Comparison of ENCODE assay signal across 36 cellular contexts in the genomic region with DNA sequence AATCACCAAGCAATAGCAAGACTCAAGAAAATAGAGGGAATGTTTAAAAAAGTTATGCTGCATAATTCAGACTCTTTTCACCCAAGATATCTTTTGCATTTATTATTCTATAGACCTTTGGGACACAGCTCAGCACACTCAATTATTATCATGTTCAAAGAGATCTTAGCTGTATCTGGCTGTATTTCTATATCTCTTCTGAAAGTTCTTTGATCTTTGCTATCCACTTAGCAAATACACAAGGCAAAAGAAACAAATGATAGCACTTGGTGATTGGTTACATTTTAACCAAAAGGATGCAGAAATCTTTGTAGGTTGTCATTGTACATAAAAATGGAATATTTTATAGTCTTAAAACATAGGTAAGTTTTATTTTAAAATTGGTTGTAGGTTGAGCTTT. TPM values are rescaled to one million over a fixed set of nuclear protein-coding genes. Genes with fewer than 3 reads are reported as not detected.
"Had no signal": no experiment of that assay in that cellular context is flagged by ENCODE, and none has a peak within 500 bp of the region (broad histone marks: within the 10 kb centered on the region; RNA-seq: fewer than 3 reads in every experiment).

No MANE protein-coding gene starts in this region.

- H3K36me3 Mint-ChIP-seq: activated naive CD8-positive, alpha-beta T cell treated with anti-CD3 and anti-CD28 coated beads for 36 hours; mesothelial cell of epicardium; naive thymus-derived CD4-positive, alpha-beta T cell had no signal

- H3K4me1 Mint-ChIP-seq: activated naive CD8-positive, alpha-beta T cell treated with anti-CD3 and anti-CD28 coated beads for 36 hours had no signal

- H3K27ac Mint-ChIP-seq: activated naive CD4-positive, alpha-beta T cell treated with anti-CD3 and anti-CD28 coated beads for 36 hours; activated naive CD8-positive, alpha-beta T cell treated with anti-CD3 and anti-CD28 coated beads for 36 hours; mesothelial cell of epicardium; naive thymus-derived CD4-positive, alpha-beta T cell had no signal

- H3K4me1 ChIP-seq: adrenal gland, spleen, testis had no signal

- H3K36me3 ChIP-seq: adrenal gland, cardiac muscle cell, colonic mucosa, esophagus squamous epithelium, heart right ventricle, spleen, transverse colon had no signal

- ATAC-seq: activated CD4-positive, CD25-positive, alpha-beta regulatory T cell treated with anti-CD3 and anti-CD28 coated beads, Interleukin-2, amount 50 U/mL, for 24 hours; body of pancreas; heart right ventricle; left ventricle myocardium superior; naive thymus-derived CD4-positive, alpha-beta T cell; right cardiac atrium had no signal

- H3K9me3 Mint-ChIP-seq: activated naive CD4-positive, alpha-beta T cell treated with anti-CD3 and anti-CD28 coated beads for 36 hours had no signal

- H3K4me3 ChIP-seq: adrenal gland, body of pancreas, cardiac muscle cell, colonic mucosa, esophagus squamous epithelium, heart right ventricle, spleen, testis, transverse colon had no signal

- H3K9me3 ChIP-seq: adrenal gland, body of pancreas, colonic mucosa, esophagus squamous epithelium, testis, transverse colon had no signal

- DNase-seq: activated CD4-positive, alpha-beta T cell treated with anti-CD3 and anti-CD28 coated beads for 48 hours; activated CD4-positive, alpha-beta T cell treated with anti-CD3 and anti-CD28 coated beads, Interleukin-2, amount 50 U/mL, for 48 hours; activated CD8-positive, alpha-beta memory T cell treated with anti-CD3 and anti-CD28 coated beads for 24 hours; activated effector memory CD4-positive, alpha-beta T cell treated with Interleukin-2 at 50 U/mL for 16 hours; activated naive CD4-positive, alpha-beta T cell treated with anti-CD3 and anti-CD28 coated beads for 36 hours; activated naive CD8-positive, alpha-beta T cell treated with anti-CD3 and anti-CD28 coated beads for 36 hours; adrenal gland; aorta; body of pancreas; cerebellar nuclear complex; effector CD8-positive, alpha-beta T cell; esophagus squamous epithelium; foreskin melanocyte; heart right ventricle; kidney glomerular epithelial cell; left ventricle myocardium superior; mammary epithelial cell; naive thymus-derived CD4-positive, alpha-beta T cell; nucleus accumbens; posterior cingulate gyrus; right cardiac atrium; spleen; stimulated activated naive CD4-positive, alpha-beta T cell; T-helper 1 cell; testis had no signal

- H3K27ac ChIP-seq: adrenal gland, cardiac muscle cell, colonic mucosa, epithelial cell of prostate, esophagus squamous epithelium, heart right ventricle, spleen, testis had no signal

- H3K27me3 Mint-ChIP-seq: activated naive CD8-positive, alpha-beta T cell treated with anti-CD3 and anti-CD28 coated beads for 36 hours had no signal

- H3K4me3 Mint-ChIP-seq: activated naive CD4-positive, alpha-beta T cell treated with anti-CD3 and anti-CD28 coated beads for 36 hours; activated naive CD8-positive, alpha-beta T cell treated with anti-CD3 and anti-CD28 coated beads for 36 hours; mesothelial cell of epicardium; naive thymus-derived CD4-positive, alpha-beta T cell had no signal

- FAIRE-seq: endometrium, urothelium cell line had no signal

- H3K27me3 ChIP-seq: adrenal gland, body of pancreas, colonic mucosa, esophagus squamous epithelium, heart right ventricle, spleen, testis, transverse colon had no signal

RNA-seq across cellular contexts. Expression of gene C9orf152, which starts 7.0 kb away (rescaled TPM):
- total RNA-seq: activated naive CD4-positive, alpha-beta T cell treated with anti-CD3 and anti-CD28 coated beads for 36 hours; activated naive CD8-positive, alpha-beta T cell treated with anti-CD3 and anti-CD28 coated beads for 36 hours; adrenal gland; aorta; cardiac muscle cell; dermis microvascular lymphatic vessel endothelial cell; glomerular endothelial cell; heart right ventricle; left ventricle myocardium superior; mammary epithelial cell; mesothelial cell of epicardium; naive thymus-derived CD4-positive, alpha-beta T cell; right cardiac atrium; spleen; testis had no signal
- polyA plus RNA-seq: cardiac muscle cell; heart right ventricle; mammary epithelial cell; naive thymus-derived CD4-positive, alpha-beta T cell; neural cell; right cardiac atrium; spleen had no signal
